In genomic region chr13:24150613-24151012, GRCh38 we compare ENCODE assay signal across 20 cellular contexts. TPM values are rescaled to one million over a fixed set of nuclear protein-coding genes. Genes with fewer than 3 reads are reported as not detected.
DNase-seq lines count a peak whose midpoint lies in the region; ATAC-seq and TF ChIP-seq lines count a peak whose summit lies in the region.
"Had no signal": no experiment of that assay in that cellular context is flagged by ENCODE, and none has a peak within 500 bp of the region (broad histone marks: within the 10 kb centered on the region; RNA-seq: fewer than 3 reads in every experiment).

No MANE protein-coding gene starts in this region.

- peaks cover 2% of the 10 kb centered on the region for H3K79me1 ChIP-seq in mesenchymal stem cell (replicated peaks; ENCODE audit: low read length, poor library complexity, severe bottlenecking)

- H3K9me3 ChIP-seq in breast epithelium = no peaks in the 10 kb centered on the region
- H3K9me3 ChIP-seq in SJSA1 (replicated peaks) = no peaks in the 10 kb centered on the region
- H3K9me3 ChIP-seq in mesenchymal stem cell (ENCODE audit: control insufficient read depth, low read length) = no peaks in the 10 kb centered on the region
- H3K9me3 ChIP-seq: BLaER1, Caco-2 had no signal

- H3K4me2 ChIP-seq in mesenchymal stem cell (ENCODE audit: low read length, poor library complexity, severe bottlenecking) = no peak overlapping the region
- H3K4me2 ChIP-seq: BLaER1 had no signal

- peak overlapping the region; percentile 86 for H3K27ac Mint-ChIP-seq in MCF 10A (ENCODE audit: low read depth, unreplicated experiment)
- H3K27ac Mint-ChIP-seq: B cell; CD4-positive, CD25-positive, alpha-beta regulatory T cell; CD8-positive, alpha-beta T cell had no signal

- no peaks in the 10 kb centered on the region for H3K36me3 Mint-ChIP-seq in MCF 10A (ENCODE audit: insufficient read depth, unreplicated experiment)
- H3K36me3 Mint-ChIP-seq: CD4-positive, CD25-positive, alpha-beta regulatory T cell; CD8-positive, alpha-beta T cell had no signal

- H3K27me3 Mint-ChIP-seq in MCF 10A (ENCODE audit: insufficient read depth, unreplicated experiment) = no peaks in the 10 kb centered on the region

- no peaks in the 10 kb centered on the region for H3K9me3 Mint-ChIP-seq in MCF 10A (ENCODE audit: unreplicated experiment)
- H3K9me3 Mint-ChIP-seq: CD4-positive, CD25-positive, alpha-beta regulatory T cell; CD8-positive, alpha-beta T cell had no signal

- H4K91ac ChIP-seq in mesenchymal stem cell (ENCODE audit: low read length) = no peak overlapping the region

- no peak overlapping the region for H3K23ac ChIP-seq in mesenchymal stem cell (ENCODE audit: low read length in 2 of 2)

- 97% methylated on average over 3 of the region's 3 CpGs for WGBS in mesenchymal stem cell

- CTCF ChIA-PET in MCF 10A (lab: Yijun Ruan, JAX) = no interaction called here

- H3K36me3 ChIP-seq in breast epithelium (no peaks in the 10 kb centered on the region), SJSA1 (no peaks in the 10 kb centered on the region), mesenchymal stem cell (ENCODE audit: control insufficient read depth in 1 of 2, insufficient read depth in 2 of 2, low read depth in 1 of 2, low read length in 2 of 2) (no peaks in the 10 kb centered on the region)
- H3K36me3 ChIP-seq: BLaER1 had no signal

- BruUV-seq in MCF 10A (replicated peaks; lab: Mats Ljungman, UMichigan) = no TSS peak

- H3K4me1 Mint-ChIP-seq in MCF 10A (ENCODE audit: insufficient read depth, unreplicated experiment) = peaks cover 15% of the 10 kb centered on the region
- H3K4me1 Mint-ChIP-seq: B cell had no signal

- H3K27ac ChIP-seq in breast epithelium (no peak overlapping the region), SJSA1 (peak overlapping the region; percentile 97), mesenchymal stem cell (ENCODE audit: low read length, poor library complexity, severe bottlenecking) (no peak overlapping the region)
- H3K27ac ChIP-seq: 22Rv1, BLaER1, C4-2B, GM23248 had no signal

- DNase-seq in MCF 10A (ENCODE audit: unreplicated experiment) (no peak), breast epithelium (ENCODE audit: low spot score in 2 of 2) (no peak), SJSA1 (ENCODE audit: low read depth in 1 of 2, low spot score in 2 of 2) (no peak), mesenchymal stem cell (no peak), NOMO-1 treated with dmso at 0.1 percent for 144 hours (lab: John Stamatoyannopoulos, UW; ENCODE audit: unreplicated experiment) (no peak), pons (ENCODE audit: low spot score) (no peak)
- DNase-seq: Caco-2; CD4-positive, CD25-positive, alpha-beta regulatory T cell; CD8-positive, alpha-beta T cell; DMS153; DND-41; GM23248; H7; HCEC 1CT had no signal

- H2AFZ ChIP-seq in mesenchymal stem cell (ENCODE audit: low read depth, low read length) = no peak overlapping the region

- H2BK15ac ChIP-seq in mesenchymal stem cell (ENCODE audit: low read depth, poor library complexity, severe bottlenecking) = no peak overlapping the region

- peak overlapping the region; percentile 16 to 89 for H2BK12ac ChIP-seq in mesenchymal stem cell (ENCODE audit: low read length in 2 of 2)

- H3K14ac ChIP-seq in mesenchymal stem cell (ENCODE audit: low read length in 2 of 2) = peak overlapping the region in 1 of 2 experiments; percentile 29

- ATAC-seq in HG02642 (IDR thresholded peaks at IDR 0.05; ENCODE audit: poor library complexity, unreplicated experiment) (no peak), HG03521 (IDR thresholded peaks at IDR 0.05; ENCODE audit: unreplicated experiment) (no peak)
- ATAC-seq: CD8-positive, alpha-beta T cell had no signal

- H2BK120ac ChIP-seq in mesenchymal stem cell (ENCODE audit: low read depth, low read length) = no peak overlapping the region

- peak overlapping the region in 1 of 2 experiments; percentile 70 for H3K4ac ChIP-seq in mesenchymal stem cell (ENCODE audit: low read depth in 1 of 2, low read length in 2 of 2)

- peak overlapping the region; percentile 41 for H2AK5ac ChIP-seq in mesenchymal stem cell (ENCODE audit: low read length, severe bottlenecking)

- intact Hi-C loops in MCF 10A (cut with micrococcal nuclease) = no loop called here
- intact Hi-C loops in breast epithelium (cut with DNase I; ENCODE audit: low total_unique reads) = no loop called here

- H3K9ac ChIP-seq in mesenchymal stem cell (ENCODE audit: low read length) = no peak overlapping the region
- H3K9ac ChIP-seq: BLaER1, GM23248 had no signal

- POLR2A ChIA-PET in MCF 10A (lab: Yijun Ruan, JAX) = no interaction called here

- TF ChIP-seq CTCF in MCF 10A (IDR thresholded peaks at IDR 0.05; ENCODE audit: unreplicated experiment) (no peak), breast epithelium (IDR thresholded peaks at IDR 0.05) (no peak)

- no peaks in the 10 kb centered on the region for H3K27me3 ChIP-seq in breast epithelium
- H3K27me3 ChIP-seq in SJSA1 (replicated peaks) = no peaks in the 10 kb centered on the region
- H3K27me3 ChIP-seq in mesenchymal stem cell (ENCODE audit: control insufficient read depth in 1 of 2, insufficient read depth in 1 of 2, low read length in 2 of 2) = no peaks in the 10 kb centered on the region
- H3K27me3 ChIP-seq: BLaER1 had no signal

- no peak overlapping the region for H3K4me3 Mint-ChIP-seq in MCF 10A (ENCODE audit: unreplicated experiment)
- H3K4me3 Mint-ChIP-seq: B cell; CD4-positive, CD25-positive, alpha-beta regulatory T cell; CD8-positive, alpha-beta T cell had no signal

- TF ChIP-seq POLR2A in breast epithelium (IDR thresholded peaks at IDR 0.05) = no peak

- H3K18ac ChIP-seq in mesenchymal stem cell (ENCODE audit: low read depth in 1 of 2, low read length in 2 of 2) = peak overlapping the region in 1 of 2 experiments; percentile 54

- no peaks in the 10 kb centered on the region for H3K4me1 ChIP-seq in breast epithelium
- H3K4me1 ChIP-seq in SJSA1 (replicated peaks) = peaks cover 66% of the 10 kb centered on the region
- peaks cover 16% of the 10 kb centered on the region for H3K4me1 ChIP-seq in mesenchymal stem cell (ENCODE audit: control insufficient read depth, insufficient read depth, low read depth, low read length)
- H3K4me1 ChIP-seq: BLaER1 had no signal

- H3K4me3 ChIP-seq in breast epithelium (no peak overlapping the region), SJSA1 (no peak overlapping the region), mesenchymal stem cell (ENCODE audit: insufficient read depth in 1 of 2, low read depth in 1 of 2, low read length in 2 of 2) (no peak overlapping the region)
- H3K4me3 ChIP-seq: BLaER1, GM23248 had no signal

- no peak overlapping the region for H4K8ac ChIP-seq in mesenchymal stem cell (ENCODE audit: low read length)

- H2BK5ac ChIP-seq in mesenchymal stem cell (ENCODE audit: low read depth, low read length, poor library complexity, severe bottlenecking) = no peak overlapping the region

RNA-seq across cellular contexts. Expression of gene SPATA13, which starts 9.9 kb away (rescaled TPM):
- total RNA-seq in MCF 10A (2022) (2.2 TPM in 2 replicates), breast epithelium (10 to 100 TPM in 2 of 3 donors, 1 to 10 TPM in 1; 6.6 to 84.7 (median 58.7) TPM)
- 12.4 and 14.8 TPM in 2 replicates for total RNA-seq in SJSA1 (2014; rRNA removed; shearing (Covaris generic))
- 5.8 TPM for polyA plus RNA-seq in mesenchymal stem cell (2013, experiment 1 of 2)
- polyA plus RNA-seq in mesenchymal stem cell (2013, experiment 2 of 2) = 6.8 TPM
